ENCODE assay signal across 2 cellular contexts in the genomic region with DNA sequence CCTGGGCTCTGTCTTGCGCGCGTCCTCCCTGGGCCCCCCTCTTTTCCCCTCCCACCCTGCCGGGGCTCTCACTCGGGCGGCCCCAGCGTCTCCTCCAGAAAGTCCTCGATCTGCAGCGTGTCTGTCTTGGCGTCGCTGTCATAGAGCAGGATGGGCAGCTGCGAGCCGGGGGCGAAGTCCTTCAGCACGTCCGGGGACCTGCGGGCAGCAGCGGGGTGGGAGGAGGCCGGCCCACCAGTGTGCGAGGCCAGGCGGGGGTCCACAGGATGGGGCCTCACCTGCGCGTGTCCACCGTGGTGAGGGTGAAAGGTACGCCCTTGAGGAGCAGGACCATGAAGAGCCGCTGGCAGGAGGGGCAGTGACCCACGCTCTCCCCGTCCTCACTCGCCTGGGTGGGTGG.
TF ChIP-seq lines count a peak whose summit lies in the region.

No MANE protein-coding gene starts in this region.

TF ChIP-seq in A549, 52 proteins besides CTCF, POLR2A, EP300 and RAD21:
- TF ChIP-seq, protein P1, sequence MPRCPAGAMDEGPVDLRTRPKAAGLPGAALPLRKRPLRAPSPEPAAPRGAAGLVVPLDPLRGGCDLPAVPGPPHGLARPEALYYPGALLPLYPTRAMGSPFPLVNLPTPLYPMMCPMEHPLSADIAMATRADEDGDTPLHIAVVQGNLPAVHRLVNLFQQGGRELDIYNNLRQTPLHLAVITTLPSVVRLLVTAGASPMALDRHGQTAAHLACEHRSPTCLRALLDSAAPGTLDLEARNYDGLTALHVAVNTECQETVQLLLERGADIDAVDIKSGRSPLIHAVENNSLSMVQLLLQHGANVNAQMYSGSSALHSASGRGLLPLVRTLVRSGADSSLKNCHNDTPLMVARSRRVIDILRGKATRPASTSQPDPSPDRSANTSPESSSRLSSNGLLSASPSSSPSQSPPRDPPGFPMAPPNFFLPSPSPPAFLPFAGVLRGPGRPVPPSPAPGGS (IDR thresholded peaks at IDR 0.05): no peak
- no peak for TF ChIP-seq EHF (CRISPR knock-in tag; IDR thresholded peaks at IDR 0.05)
- TF ChIP-seq ESRRA (IDR thresholded peaks at IDR 0.05; ENCODE audit: borderline replicate concordance, low read length): no peak
- TF ChIP-seq MAZ (IDR thresholded peaks at IDR 0.05; ENCODE audit: borderline replicate concordance, low read depth, low read length): no peak

TF ChIP-seq in K562, 482 proteins besides CTCF, POLR2A, EP300 and RAD21:
- TF ChIP-seq PRPF4 (IDR thresholded peaks at IDR 0.05; ENCODE audit: insufficient read depth, low read depth, low read length, poor library complexity, severe bottlenecking): peak; percentile 53
- TF ChIP-seq, protein P2, sequence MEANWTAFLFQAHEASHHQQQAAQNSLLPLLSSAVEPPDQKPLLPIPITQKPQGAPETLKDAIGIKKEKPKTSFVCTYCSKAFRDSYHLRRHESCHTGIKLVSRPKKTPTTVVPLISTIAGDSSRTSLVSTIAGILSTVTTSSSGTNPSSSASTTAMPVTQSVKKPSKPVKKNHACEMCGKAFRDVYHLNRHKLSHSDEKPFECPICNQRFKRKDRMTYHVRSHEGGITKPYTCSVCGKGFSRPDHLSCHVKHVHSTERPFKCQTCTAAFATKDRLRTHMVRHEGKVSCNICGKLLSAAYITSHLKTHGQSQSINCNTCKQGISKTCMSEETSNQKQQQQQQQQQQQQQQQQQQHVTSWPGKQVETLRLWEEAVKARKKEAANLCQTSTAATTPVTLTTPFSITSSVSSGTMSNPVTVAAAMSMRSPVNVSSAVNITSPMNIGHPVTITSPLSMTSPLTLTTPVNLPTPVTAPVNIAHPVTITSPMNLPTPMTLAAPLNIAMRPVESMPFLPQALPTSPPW (CRISPR knock-in tag; IDR thresholded peaks at IDR 0.05): no peak
- no peak for TF ChIP-seq SRSF1 (IDR thresholded peaks at IDR 0.05; ENCODE audit: low read depth, low read length)
- TF ChIP-seq, protein P3, sequence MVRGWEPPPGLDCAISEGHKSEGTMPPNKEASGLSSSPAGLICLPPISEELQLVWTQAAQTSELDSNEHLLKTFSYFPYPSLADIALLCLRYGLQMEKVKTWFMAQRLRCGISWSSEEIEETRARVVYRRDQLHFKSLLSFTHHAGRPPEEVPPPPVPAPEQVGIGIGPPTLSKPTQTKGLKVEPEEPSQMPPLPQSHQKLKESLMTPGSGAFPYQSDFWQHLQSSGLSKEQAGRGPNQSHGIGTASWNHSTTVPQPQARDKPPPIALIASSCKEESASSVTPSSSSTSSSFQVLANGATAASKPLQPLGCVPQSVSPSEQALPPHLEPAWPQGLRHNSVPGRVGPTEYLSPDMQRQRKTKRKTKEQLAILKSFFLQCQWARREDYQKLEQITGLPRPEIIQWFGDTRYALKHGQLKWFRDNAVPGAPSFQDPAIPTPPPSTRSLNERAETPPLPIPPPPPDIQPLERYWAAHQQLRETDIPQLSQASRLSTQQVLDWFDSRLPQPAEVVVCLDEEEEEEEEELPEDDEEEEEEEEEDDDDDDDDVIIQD (CRISPR knock-in tag; IDR thresholded peaks at IDR 0.05): no peak
- TF ChIP-seq PML (IDR thresholded peaks at IDR 0.05; ENCODE audit: low read length): no peak
- peak; percentile 61; the same call in 1 of the 2 replicates for TF ChIP-seq POLR2G (IDR thresholded peaks at IDR 0.05; ENCODE audit: low read depth, low read length)
- TF ChIP-seq STAG1 (CRISPR knock-in tag; IDR thresholded peaks at IDR 0.05; ENCODE audit: borderline replicate concordance): no peak
- TF ChIP-seq, protein P4, sequence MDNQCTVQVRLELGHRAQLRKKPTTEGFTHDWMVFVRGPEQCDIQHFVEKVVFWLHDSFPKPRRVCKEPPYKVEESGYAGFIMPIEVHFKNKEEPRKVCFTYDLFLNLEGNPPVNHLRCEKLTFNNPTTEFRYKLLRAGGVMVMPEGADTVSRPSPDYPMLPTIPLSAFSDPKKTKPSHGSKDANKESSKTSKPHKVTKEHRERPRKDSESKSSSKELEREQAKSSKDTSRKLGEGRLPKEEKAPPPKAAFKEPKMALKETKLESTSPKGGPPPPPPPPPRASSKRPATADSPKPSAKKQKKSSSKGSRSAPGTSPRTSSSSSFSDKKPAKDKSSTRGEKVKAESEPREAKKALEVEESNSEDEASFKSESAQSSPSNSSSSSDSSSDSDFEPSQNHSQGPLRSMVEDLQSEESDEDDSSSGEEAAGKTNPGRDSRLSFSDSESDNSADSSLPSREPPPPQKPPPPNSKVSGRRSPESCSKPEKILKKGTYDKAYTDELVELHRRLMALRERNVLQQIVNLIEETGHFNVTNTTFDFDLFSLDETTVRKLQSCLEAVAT (IDR thresholded peaks at IDR 0.05): 0 out of 4 replicates have a peak, but pooled peaks of 1 of the 2 experiments have one; percentile 22
TF ChIP-seq in K562: peak in this region for 3.
